ENCODE assay signal across 8 cellular contexts in genomic region chr10:100346765-100347567, GRCh38. TPM values are rescaled to one million over a fixed set of nuclear protein-coding genes. Genes with fewer than 3 reads are reported as not detected.
DNase-seq lines count a peak whose midpoint lies in the region; ATAC-seq and TF ChIP-seq lines count a peak whose summit lies in the region.

Gene SCD, plus strand, starts transcription at chr10:100347233. Its CDS starts 272 bp downstream, at chr10:100347505.

- peaks cover 0 to 2% (median 0%) of the 10 kb centered on the region in 7 donors for H3K9me3 Mint-ChIP-seq in CD4-positive, CD25-positive, alpha-beta regulatory T cell
- H3K9me3 Mint-ChIP-seq in activated CD4-positive, alpha-beta memory T cell treated with anti-CD3 and anti-CD28 coated beads for 36 hours: no peaks in the 10 kb centered on the region

- peak within 1 kb of the TSS; percentile 38 to 85 (median 70) for H3K27ac Mint-ChIP-seq in CD4-positive, CD25-positive, alpha-beta regulatory T cell
- H3K27ac Mint-ChIP-seq in activated CD4-positive, alpha-beta memory T cell treated with anti-CD3 and anti-CD28 coated beads for 36 hours: peak within 1 kb of the TSS; percentile 81

- POLR2A ChIA-PET in activated CD4-positive, alpha-beta memory T cell treated with anti-CD3 and anti-CD28 coated beads for 36 hours (lab: Charles Lee): interaction anchor here (1.0 to 6.7 kb wide), 10 partner anchors 16 to 181 kb away, joined by 3 to 74 read pairs (median 4); no protein-coding TSS in a partner anchor

- H3K36me3 Mint-ChIP-seq in CD4-positive, CD25-positive, alpha-beta regulatory T cell: no peaks in the 10 kb centered on the region
- H3K36me3 Mint-ChIP-seq in activated CD4-positive, alpha-beta memory T cell treated with anti-CD3 and anti-CD28 coated beads for 36 hours: peaks cover 45% of the 10 kb centered on the region

- peaks cover 25% of the 10 kb centered on the region for H3K27me3 Mint-ChIP-seq in CD4-positive, CD25-positive, alpha-beta regulatory T cell
- peaks cover 2% of the 10 kb centered on the region for H3K27me3 Mint-ChIP-seq in activated CD4-positive, alpha-beta memory T cell treated with anti-CD3 and anti-CD28 coated beads for 36 hours

- CTCF ChIA-PET in activated CD4-positive, alpha-beta memory T cell treated with anti-CD3 and anti-CD28 coated beads for 36 hours (lab: Charles Lee): interaction anchor here (0.8 to 17.3 kb wide), 12 partner anchors 10 to 189 kb away, joined by 3 to 288 read pairs (median 5); partner anchors contain the start of gene HIF1AN

- peak within 1 kb of the TSS; percentile 71 to 92 (median 88) for H3K4me3 Mint-ChIP-seq in CD4-positive, CD25-positive, alpha-beta regulatory T cell
- H3K4me3 Mint-ChIP-seq in activated CD4-positive, alpha-beta memory T cell treated with anti-CD3 and anti-CD28 coated beads for 36 hours: peak within 1 kb of the TSS; percentile 87

- TF ChIP-seq CTCF in lower leg skin (IDR thresholded peaks at IDR 0.05): no peak

- H3K4me1 Mint-ChIP-seq in CD4-positive, CD25-positive, alpha-beta regulatory T cell: peaks cover 5 to 16% (median 8%) of the 10 kb centered on the region in 4 donors
- peaks cover 39% of the 10 kb centered on the region for H3K4me1 Mint-ChIP-seq in activated CD4-positive, alpha-beta memory T cell treated with anti-CD3 and anti-CD28 coated beads for 36 hours (ENCODE audit: low read depth)

- peak within 1 kb of the TSS; percentile 49 to 80 for H3K9ac ChIP-seq in duodenal mucosa (ENCODE audit: low read depth in 1 of 2, low read length in 2 of 2)

- TF ChIP-seq POLR2A in lower leg skin (IDR thresholded peaks at IDR 0.05): no peak

- H3K4me3 ChIP-seq in CD4-positive, CD25-positive, alpha-beta regulatory T cell (ENCODE audit: low read depth, low read length): peak within 1 kb of the TSS; percentile 53
- peak within 1 kb of the TSS; percentile 72 to 78 for H3K4me3 ChIP-seq in duodenal mucosa (ENCODE audit: low read depth in 1 of 2, low read length in 2 of 2)
- H3K4me3 ChIP-seq in lower leg skin (ENCODE audit: low read depth, poor library complexity, severe bottlenecking): peak within 1 kb of the TSS; percentile 50

- no peaks in the 10 kb centered on the region for H3K9me3 ChIP-seq in CD4-positive, CD25-positive, alpha-beta regulatory T cell (ENCODE audit: control insufficient read depth in 2 of 2, low read length in 2 of 2)
- H3K9me3 ChIP-seq in duodenal mucosa (ENCODE audit: control insufficient read depth in 1 of 2, low read length in 2 of 2): no peaks in the 10 kb centered on the region

- DNase-seq in CD4-positive, CD25-positive, alpha-beta regulatory T cell: peak; percentile 59 to 94 (median 62)
- DNase-seq in HK-2 (ENCODE audit: unreplicated experiment) (peak; percentile 96), NCI-H82 treated with DMSO at 0.1 percent for 48 hours (lab: John Stamatoyannopoulos, UW; ENCODE audit: unreplicated experiment) (peak; percentile 92), lower leg skin (ENCODE audit: low spot score in 2 of 2) (peak; percentile 74 to 93)
- DNase-seq in activated CD4-positive, alpha-beta memory T cell treated with anti-CD3 and anti-CD28 coated beads for 36 hours: peak; percentile 93
- peak; percentile 71 to 76 for DNase-seq in stimulated activated CD4-positive, alpha-beta T cell treated with anti-CD3 and anti-CD28 coated beads, Interleukin-4, amount 100 ng/mL, for 4 hours

- no peak within 1 kb of the TSS for H3K27ac ChIP-seq in CD4-positive, CD25-positive, alpha-beta regulatory T cell (ENCODE audit: insufficient read depth, low read length, poor library complexity, severe bottlenecking)
- H3K27ac ChIP-seq in duodenal mucosa (ENCODE audit: low read depth, low read length): no peak within 1 kb of the TSS

- H3K4me1 ChIP-seq in CD4-positive, CD25-positive, alpha-beta regulatory T cell (ENCODE audit: control insufficient read depth, insufficient read depth, low read length, poor library complexity, severe bottlenecking): peaks cover 11% of the 10 kb centered on the region
- H3K4me1 ChIP-seq in duodenal mucosa (ENCODE audit: control insufficient read depth in 1 of 2, insufficient read depth in 2 of 2, low read length in 2 of 2): peaks cover 25 to 30% of the 10 kb centered on the region in 2 donors

- H3K27me3 ChIP-seq in CD4-positive, CD25-positive, alpha-beta regulatory T cell (ENCODE audit: control insufficient read depth, insufficient read depth, low read length): peaks cover 6% of the 10 kb centered on the region
- no peaks in the 10 kb centered on the region for H3K27me3 ChIP-seq in duodenal mucosa (ENCODE audit: control insufficient read depth in 1 of 2, insufficient read depth in 2 of 2, low read length in 2 of 2)

- ATAC-seq in CD4-positive, CD25-positive, alpha-beta regulatory T cell (ENCODE audit: low read depth in 2 of 2): peak; percentile 77 to 84
- peak; percentile 90 for ATAC-seq in GM19455 (IDR thresholded peaks at IDR 0.05; ENCODE audit: unreplicated experiment)

- intact Hi-C loops in activated CD4-positive, alpha-beta memory T cell treated with anti-CD3 and anti-CD28 coated beads for 36 hours (cut with micrococcal nuclease): loop anchor here (1.0 kb wide), 2 partner anchors 26 to 162 kb away; no protein-coding TSS in a partner anchor
- intact Hi-C loops in lower leg skin (cut with DNase I; ENCODE audit: low total_unique reads): loop anchor here (5.0 kb wide), 1 partner anchor 170 kb away; the partner anchor contains the start of gene SEC31B

- 0% methylated on average over 32 to 73 of the region's 73 CpGs for WGBS in lower leg skin, 2 donors

- H3K36me3 ChIP-seq in CD4-positive, CD25-positive, alpha-beta regulatory T cell (ENCODE audit: control insufficient read depth, insufficient read depth, low read length): no peaks in the 10 kb centered on the region
- peaks cover 4 to 22% of the 10 kb centered on the region in 2 donors for H3K36me3 ChIP-seq in duodenal mucosa (ENCODE audit: control insufficient read depth in 1 of 2, insufficient read depth in 2 of 2, low read length in 2 of 2)

RNA-seq across cellular contexts. Expression of gene SCD, which starts in this region (rescaled TPM):
- total RNA-seq in CD4-positive, CD25-positive, alpha-beta regulatory T cell: 1.3 TPM
- polyA plus RNA-seq in CD4-positive, CD25-positive, alpha-beta regulatory T cell: under 1 TPM; 0.22 to 0.94 (median 0.76) TPM
- total RNA-seq in activated CD4-positive, alpha-beta memory T cell treated with anti-CD3 and anti-CD28 coated beads for 36 hours: 100 to 1,000 TPM; 156 to 158 TPM
- total RNA-seq in lower leg skin: 10 to 100 TPM; 23.8 to 56.7 (median 32.3) TPM

Comparison
In these comparisons a context has a peak if more than half of its experiments do, and no peak if none do; other contexts are left out.
1. RNA of gene SCD (total RNA-seq): 156 to 158 TPM in activated CD4-positive, alpha-beta memory T cell treated with anti-CD3 and anti-CD28 coated beads for 36 hours and 23.8 to 56.7 TPM in lower leg skin; 1.3 TPM in CD4-positive, CD25-positive, alpha-beta regulatory T cell (single experiment); every median in the first group is over 10 times any median in the second.
2. Peak in every context shown above with its lines, with median percentiles within 50 percentile points of each other: DNase-seq and H3K4me3 ChIP-seq.